Comparison of ENCODE assay signal across 20 cellular contexts in genomic region chr20:24686156-24686555, GRCh38.
"Had no signal": no experiment of that assay in that cellular context is flagged by ENCODE, and none has a peak within 500 bp of the region (broad histone marks: within the 10 kb centered on the region; RNA-seq: fewer than 3 reads in every experiment).

No MANE protein-coding gene starts in this region.

- H3K9me3 Mint-ChIP-seq: activated CD4-positive, alpha-beta T cell treated with anti-CD3 and anti-CD28 coated beads, Interleukin-2, amount 10 ng/mL, durations not matched to agents 7 days and 5 days; activated T-helper 2 cell treated with anti-CD3 and anti-CD28 coated beads, Interferon-gamma antibody, Interleukin-2, Interleukin-4, amounts not matched to agents 10 μg/mL and 5 μg/mL and 100 μg/mL, durations not matched to agents 14 hours and 24 hours and 36 hours had no signal

- H3K27ac ChIP-seq: breast epithelium, KMS-11, SK-N-MC, VCaP had no signal

- H3K4me1 Mint-ChIP-seq: activated CD4-positive, alpha-beta T cell treated with anti-CD3 and anti-CD28 coated beads, Interleukin-2, amount 10 ng/mL, durations not matched to agents 7 days and 5 days; activated naive CD4-positive, alpha-beta T cell treated with anti-CD3 and anti-CD28 coated beads, Interleukin-2, amount 50 U/mL, for 24 hours; T-cell had no signal

- H3K4me3 Mint-ChIP-seq: activated CD4-positive, alpha-beta T cell treated with anti-CD3 and anti-CD28 coated beads, Interleukin-2, amount 10 ng/mL, durations not matched to agents 7 days and 5 days; activated CD8-positive, alpha-beta T cell treated with anti-CD3 and anti-CD28 coated beads for 36 hours; activated naive CD4-positive, alpha-beta T cell treated with anti-CD3 and anti-CD28 coated beads, Interleukin-2, amount 50 U/mL, for 24 hours; activated T-cell treated with anti-CD3 and anti-CD28 coated beads, Interleukin-2, amount 50 U/mL, for 72 hours; T-cell had no signal

- H3K4me3 ChIP-seq: breast epithelium, SK-N-MC had no signal

- DNase-seq: activated CD4-positive, alpha-beta T cell treated with anti-CD3 and anti-CD28 coated beads, Interleukin-2, amount 10 ng/mL, durations not matched to agents 7 days and 5 days; activated CD4-positive, CD25-positive, alpha-beta regulatory T cell; activated CD8-positive, alpha-beta memory T cell treated with anti-CD3 and anti-CD28 coated beads, Interleukin-2, amount 50 U/mL, for 4 hours; activated CD8-positive, alpha-beta T cell treated with anti-CD3 and anti-CD28 coated beads for 36 hours; activated naive CD4-positive, alpha-beta T cell; activated T-cell treated with anti-CD3 and anti-CD28 coated beads, Interleukin-2, amount 50 U/mL, for 72 hours; NCI-H1092; NCI-H1417; NCI-H1930; NCI-H2171; NCI-H2227 treated with DMSO at 0.1 percent for 48 hours; NCI-H446 treated with DMSO at 0.1 percent for 48 hours; NCI-H526; T-cell had no signal

- H3K4me2 ChIP-seq: KMS-11 had no signal

- H3K27ac Mint-ChIP-seq: activated CD4-positive, alpha-beta T cell treated with anti-CD3 and anti-CD28 coated beads, Interleukin-2, amount 10 ng/mL, durations not matched to agents 7 days and 5 days; activated CD8-positive, alpha-beta T cell treated with anti-CD3 and anti-CD28 coated beads for 36 hours; activated naive CD4-positive, alpha-beta T cell treated with anti-CD3 and anti-CD28 coated beads, Interleukin-2, amount 50 U/mL, for 24 hours; activated T-cell treated with anti-CD3 and anti-CD28 coated beads, Interleukin-2, amount 50 U/mL, for 72 hours; activated T-helper 2 cell treated with anti-CD3 and anti-CD28 coated beads, Interferon-gamma antibody, Interleukin-2, Interleukin-4, amounts not matched to agents 10 μg/mL and 5 μg/mL and 100 μg/mL, durations not matched to agents 14 hours and 24 hours and 36 hours; T-cell had no signal

- H3K36me3 ChIP-seq: breast epithelium had no signal

- H3K9ac ChIP-seq: KMS-11 had no signal

- H3K4me1 ChIP-seq: breast epithelium had no signal

- H3K27me3 Mint-ChIP-seq: activated CD8-positive, alpha-beta T cell treated with anti-CD3 and anti-CD28 coated beads for 36 hours had no signal

- ATAC-seq: activated CD8-positive, alpha-beta T cell treated with anti-CD3 and anti-CD28 coated beads for 36 hours; activated T-cell treated with anti-CD3 and anti-CD28 coated beads, Interleukin-2, amount 50 U/mL, for 72 hours; T-cell had no signal

- H3K36me3 Mint-ChIP-seq: activated naive CD4-positive, alpha-beta T cell treated with anti-CD3 and anti-CD28 coated beads, Interleukin-2, amount 50 U/mL, for 24 hours; T-cell had no signal
